In the genomic region with DNA sequence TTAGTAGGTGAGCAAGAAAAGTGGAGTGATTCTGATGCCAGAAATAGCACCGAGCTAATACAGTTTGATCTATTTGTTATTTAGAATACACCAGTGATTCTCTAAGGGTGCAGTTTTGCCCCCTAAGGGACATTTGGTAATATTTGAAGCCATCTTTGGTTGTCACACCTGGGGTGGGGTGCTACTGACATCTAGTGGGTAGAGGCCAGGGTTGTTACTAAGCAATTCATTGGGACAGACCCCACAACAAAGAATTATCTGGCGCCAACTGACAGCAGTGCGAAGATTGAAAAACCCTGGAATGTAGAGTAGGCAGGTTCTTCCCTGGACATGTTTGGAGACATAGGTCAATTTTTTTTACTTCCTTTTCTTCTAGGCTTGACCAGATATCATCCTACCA, we compare ENCODE assay signal across 9 cellular contexts. TPM values are rescaled to one million over a fixed set of nuclear protein-coding genes. Genes with fewer than 3 reads are reported as not detected.
A peak's percentile ranks its signal among the peaks of the same experiment; 100 is the strongest.
DNase-seq lines count a peak whose midpoint lies in the region; ATAC-seq and TF ChIP-seq lines count a peak whose summit lies in the region.
"Had no signal": no experiment of that assay in that cellular context is flagged by ENCODE, and none has a peak within 500 bp of the region (broad histone marks: within the 10 kb centered on the region; RNA-seq: fewer than 3 reads in every experiment).

No MANE protein-coding gene starts in this region.

- POLR2A ChIA-PET in Panc1 (lab: Charles Lee): no interaction called here

- no peaks in the 10 kb centered on the region for H3K36me3 ChIP-seq in Panc1 (ENCODE audit: control insufficient read depth, insufficient read depth, low read length)

- CTCF ChIA-PET in Panc1 (lab: Charles Lee): no interaction called here

- TF ChIP-seq CTCF in Panc1 (IDR thresholded peaks at IDR 0.05) (peak; percentile 77), nephron (IDR thresholded peaks at IDR 0.05; ENCODE audit: unreplicated experiment in 3 of 3) (peak; percentile 17 to 47 (median 17))

- in situ Hi-C loops in Panc1 (cut with HindIII; ENCODE audit: low pct_unique_long_range_greater_than_20kb, low sequenced_read_pairs): no loop called here

- no peak overlapping the region for H3K4me3 Mint-ChIP-seq in nephron

- H3K36me3 Mint-ChIP-seq in nephron (ENCODE audit: low read depth): peaks cover 5% of the 10 kb centered on the region

- peaks cover 6% of the 10 kb centered on the region; the same call in 1 of the 2 replicates for H3K4me1 ChIP-seq in Panc1 (ENCODE audit: control insufficient read depth, insufficient read depth, low read length)

- ATAC-seq in HG02870 (IDR thresholded peaks at IDR 0.05; ENCODE audit: unreplicated experiment): peak; percentile 40
- peak; percentile 69 for ATAC-seq in Panc1

- H3K27ac ChIP-seq in Panc1 (ENCODE audit: low read length): no peak overlapping the region
- H3K27ac ChIP-seq: BLaER1 had no signal

- DNase-seq in NCI-H146 (lab: John Stamatoyannopoulos, UW): peak; percentile 44
- no peak for DNase-seq in NCI-H146 treated with DMSO at 0.1 percent for 48 hours (lab: John Stamatoyannopoulos, UW; ENCODE audit: unreplicated experiment)
- no peak for DNase-seq in Panc1 (ENCODE audit: low read depth, low spot score)
- DNase-seq in astrocyte of the hippocampus (ENCODE audit: low read depth, low spot score): peak; percentile 19
- DNase-seq in cerebellum (ENCODE audit: low spot score): no peak
- no peak for DNase-seq in dedifferentiated amniotic fluid mesenchymal stem cell (ENCODE audit: extremely low spot score)

- no peaks in the 10 kb centered on the region; the same call in 1 of the 2 replicates for H3K9me3 ChIP-seq in Panc1 (ENCODE audit: control insufficient read depth, insufficient read depth, low read depth, low read length)

- no peaks in the 10 kb centered on the region for H3K4me1 Mint-ChIP-seq in nephron

- no peaks in the 10 kb centered on the region for H3K27me3 Mint-ChIP-seq in nephron (ENCODE audit: low read depth)

- intact Hi-C loops in Panc1 (cut with micrococcal nuclease; ENCODE audit: unreplicated experiment): no loop called here

- no peak overlapping the region for H3K27ac Mint-ChIP-seq in nephron

- no peak overlapping the region for H3K4me3 ChIP-seq in Panc1 (ENCODE audit: low read depth in 2 of 2, low read length in 2 of 2)
- H3K4me3 ChIP-seq: BLaER1 had no signal

- H3K27me3 ChIP-seq in Panc1 (ENCODE audit: control insufficient read depth, insufficient read depth, low read length): no peaks in the 10 kb centered on the region
- H3K27me3 ChIP-seq: BLaER1 had no signal

- peaks cover 5% of the 10 kb centered on the region for H3K9me3 Mint-ChIP-seq in nephron

- BruUV-seq in Panc1 (replicated peaks; lab: Mats Ljungman, UMichigan): no TSS peak

RNA-seq across cellular contexts. Expression of a gene that starts 14.6 kb away (rescaled TPM):
- total RNA-seq in Panc1 (2021; ENCODE audit: unreplicated experiment) (48.2 TPM), cerebellum (81.8 TPM)
- 14.5 TPM for polyA plus RNA-seq in Panc1 (2012; ENCODE audit: insufficient read length)

Comparison
In these comparisons a context has a peak if more than half of its experiments do, and no peak if none do; other contexts are left out.
1. DNase-seq: peak in NCI-H146 (single experiment) and astrocyte of the hippocampus (single experiment); none in NCI-H146 treated with DMSO at 0.1 percent for 48 hours (single experiment), Panc1 (single experiment), cerebellum (single experiment) and dedifferentiated amniotic fluid mesenchymal stem cell (single experiment).